ENCODE assay signal across 21 cellular contexts in the genomic region with DNA sequence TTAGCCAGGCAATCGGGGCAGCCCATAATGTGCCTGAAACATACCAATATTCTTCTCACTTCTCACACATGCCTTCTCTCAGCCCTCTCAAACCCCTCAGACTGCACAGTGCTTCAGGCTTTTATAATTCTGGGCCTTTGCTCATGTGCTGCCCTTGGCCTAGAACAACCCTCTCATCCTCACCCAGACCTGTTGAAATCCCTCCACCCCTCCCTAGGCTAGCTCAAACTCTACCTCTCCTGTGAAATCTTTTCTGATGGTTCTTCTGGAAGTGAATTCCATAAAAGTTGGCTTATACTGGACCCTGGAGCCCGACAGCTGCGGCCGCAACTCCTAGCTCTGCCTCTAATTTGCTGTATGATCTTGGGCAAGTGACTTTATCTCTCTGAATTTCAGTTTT.
DNase-seq lines count a peak whose midpoint lies in the region; ATAC-seq and TF ChIP-seq lines count a peak whose summit lies in the region.
"Had no signal": no experiment of that assay in that cellular context is flagged by ENCODE, and none has a peak within 500 bp of the region (broad histone marks: within the 10 kb centered on the region; RNA-seq: fewer than 3 reads in every experiment).

No MANE protein-coding gene starts in this region.

- DNase-seq in body of pancreas (no peak), left ventricle myocardium inferior (no peak), uterus (no peak), tibial artery (no peak)
- DNase-seq in activated CD4-positive, alpha-beta T cell treated with anti-CD3 and anti-CD28 coated beads, Interleukin-2, amount 50 U/mL, for 4 hours, result no peak
- DNase-seq: activated B cell treated with CpG ODN at 0.5 μM for 24 hours; effector memory CD8-positive, alpha-beta T cell; foreskin fibroblast; GDM1; GOT3; lower lobe of right lung; MV-4-11; NCI-H2029; NCI-H510A; SHP77 treated with DMSO at 0.1 percent for 48 hours; T-helper 2 cell had no signal

- H3K36me3 ChIP-seq in body of pancreas (replicated peaks in 1 of 2; ENCODE audit: insufficient read depth in 1 of 2, low read depth in 2 of 2) (no peaks in the 10 kb centered on the region), left ventricle myocardium inferior (peaks cover 17% of the 10 kb centered on the region), uterus (no peaks in the 10 kb centered on the region), tibial artery (peaks cover 0 to 20% (median 17%) of the 10 kb centered on the region in 3 donors)

- peaks cover 7% of the 10 kb centered on the region for H3K36me3 Mint-ChIP-seq in nephron (ENCODE audit: low read depth)

- WGBS in body of pancreas, 2 donors, result 96 to 99% methylated on average over 4 of the region's 4 CpGs

- no peaks in the 10 kb centered on the region for H3K9me3 Mint-ChIP-seq in nephron
- H3K9me3 Mint-ChIP-seq: activated B cell treated with CpG ODN at 0.5 μM for 24 hours; central memory CD8-positive, alpha-beta T cell; effector memory CD8-positive, alpha-beta T cell had no signal

- no peak overlapping the region for H3K4me3 ChIP-seq in body of pancreas
- no peak overlapping the region for H3K4me3 ChIP-seq in left ventricle myocardium inferior
- no peak overlapping the region for H3K4me3 ChIP-seq in uterus
- H3K4me3 ChIP-seq in tibial artery, result no peak overlapping the region
- H3K4me3 ChIP-seq: BLaER1, GM12878, lower lobe of right lung had no signal

- no peaks in the 10 kb centered on the region for H3K27me3 Mint-ChIP-seq in nephron (ENCODE audit: low read depth)
- H3K27me3 Mint-ChIP-seq: activated B cell treated with CpG ODN at 0.5 μM for 24 hours; central memory CD8-positive, alpha-beta T cell; effector memory CD8-positive, alpha-beta T cell had no signal

- H3K9me3 ChIP-seq in body of pancreas (no peaks in the 10 kb centered on the region), left ventricle myocardium inferior (replicated peaks) (no peaks in the 10 kb centered on the region), uterus (no peaks in the 10 kb centered on the region), tibial artery (no peaks in the 10 kb centered on the region)
- H3K9me3 ChIP-seq: BLaER1, lower lobe of right lung had no signal

- TF ChIP-seq CTCF in body of pancreas (IDR thresholded peaks at IDR 0.05) (no peak), left ventricle myocardium inferior (IDR thresholded peaks at IDR 0.05; ENCODE audit: borderline replicate concordance) (no peak), nephron (IDR thresholded peaks at IDR 0.05; ENCODE audit: unreplicated experiment in 3 of 3) (no peak), uterus (IDR thresholded peaks at IDR 0.05) (no peak), tibial artery (IDR thresholded peaks at IDR 0.05) (no peak)

- H3K27ac ChIP-seq in body of pancreas, result peak overlapping the region in 3 of 4 donors; percentile 23 to 65 (median 33)
- peak overlapping the region; percentile 86 for H3K27ac ChIP-seq in left ventricle myocardium inferior (replicated peaks)
- H3K27ac ChIP-seq in uterus, result peak overlapping the region; percentile 83 to 84
- peak overlapping the region in 1 of 2 donors; percentile 20 for H3K27ac ChIP-seq in tibial artery
- H3K27ac ChIP-seq: BLaER1, lower lobe of right lung had no signal

- H3K27ac Mint-ChIP-seq in nephron, result peak overlapping the region in 2 of 3 experiments; percentile 78 to 90
- H3K27ac Mint-ChIP-seq: activated B cell treated with CpG ODN at 0.5 μM for 24 hours had no signal

- intact Hi-C loops in body of pancreas (cut with DNase I) (loop anchor here (5.0 kb wide), 1 partner anchor 193 kb away; no protein-coding TSS in a partner anchor), left ventricle myocardium inferior (cut with micrococcal nuclease) (no loop called here), uterus (cut with DNase I; ENCODE audit: low total_unique reads) (no loop called here), tibial artery (cut with DNase I; ENCODE audit: low total_unique reads) (no loop called here)

- ATAC-seq in body of pancreas (no peak), GM18517 (IDR thresholded peaks at IDR 0.05; ENCODE audit: unreplicated experiment) (no peak)
- ATAC-seq: effector memory CD8-positive, alpha-beta T cell; GM12878 had no signal

- H3K4me1 Mint-ChIP-seq in nephron, result peaks cover 42% of the 10 kb centered on the region
- H3K4me1 Mint-ChIP-seq: activated B cell treated with CpG ODN at 0.5 μM for 24 hours had no signal

- H3K27me3 ChIP-seq in body of pancreas (no peaks in the 10 kb centered on the region), left ventricle myocardium inferior (ENCODE audit: low read depth) (no peaks in the 10 kb centered on the region), uterus (no peaks in the 10 kb centered on the region), tibial artery (no peaks in the 10 kb centered on the region)
- H3K27me3 ChIP-seq: BLaER1 had no signal

- no peak for TF ChIP-seq POLR2A in body of pancreas (IDR thresholded peaks at IDR 0.05)
- no peak for TF ChIP-seq POLR2A in uterus (IDR thresholded peaks at IDR 0.05)

- H3K4me1 ChIP-seq in body of pancreas (peaks cover 12% of the 10 kb centered on the region), left ventricle myocardium inferior (peaks cover 39% of the 10 kb centered on the region), uterus (peaks cover 3 to 12% of the 10 kb centered on the region in 2 donors), tibial artery (peaks cover 0 to 4% (median 0%) of the 10 kb centered on the region in 4 donors)
- H3K4me1 ChIP-seq: BLaER1 had no signal

- H3K4me3 Mint-ChIP-seq in nephron, result no peak overlapping the region
- H3K4me3 Mint-ChIP-seq: activated B cell treated with CpG ODN at 0.5 μM for 24 hours; central memory CD8-positive, alpha-beta T cell; effector memory CD8-positive, alpha-beta T cell had no signal
